Comparison of ENCODE assay signal across 2 cellular contexts in the genomic region with DNA sequence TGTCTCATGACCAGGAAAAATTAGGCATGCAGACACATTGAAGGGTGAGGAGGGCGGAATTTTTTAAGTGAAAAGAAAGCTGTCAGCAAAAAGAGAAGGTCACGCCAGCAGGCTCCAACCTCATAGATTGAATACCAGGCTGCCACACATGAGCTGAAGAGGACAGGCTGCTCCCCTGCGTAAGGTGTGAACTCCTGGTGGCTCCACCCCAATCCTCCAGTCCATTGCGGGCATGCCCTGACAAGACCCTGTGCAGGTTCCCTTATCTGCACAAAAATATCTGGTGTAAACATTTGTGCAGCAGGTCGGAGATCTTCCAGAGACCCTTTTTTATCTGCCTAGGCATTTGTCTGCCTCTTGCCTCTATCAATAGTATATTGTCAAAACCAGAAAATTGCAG.
TF ChIP-seq lines count a peak whose summit lies in the region.

No MANE protein-coding gene starts in this region.

TF ChIP-seq in HepG2, 621 proteins besides CTCF, POLR2A, EP300 and RAD21:
- TF ChIP-seq EHMT2 (IDR thresholded peaks at IDR 0.05; ENCODE audit: borderline replicate concordance, low read depth, low read length) (no peak), MAFK (conservative IDR thresholded peaks at IDR 0.05 in 1 of 2, IDR thresholded peaks at IDR 0.05 in 1 of 2; ENCODE audit: low read length in 2 of 2) (peak in 1 of 2 experiments; percentile 27; a peak in 1 of 4 replicates), BRCA1 (CRISPR knock-in tag; IDR thresholded peaks at IDR 0.05) (no peak), ZMYM4 (CRISPR knock-in tag; IDR thresholded peaks at IDR 0.05) (peak; percentile 18; the same call in 1 of the 2 replicates), TP53 (CRISPR knock-in tag; conservative IDR thresholded peaks at IDR 0.05) (peak; percentile 99), KDM1A (CRISPR knock-in tag; IDR thresholded peaks at IDR 0.05) (no peak)
- TF ChIP-seq, protein P1, sequence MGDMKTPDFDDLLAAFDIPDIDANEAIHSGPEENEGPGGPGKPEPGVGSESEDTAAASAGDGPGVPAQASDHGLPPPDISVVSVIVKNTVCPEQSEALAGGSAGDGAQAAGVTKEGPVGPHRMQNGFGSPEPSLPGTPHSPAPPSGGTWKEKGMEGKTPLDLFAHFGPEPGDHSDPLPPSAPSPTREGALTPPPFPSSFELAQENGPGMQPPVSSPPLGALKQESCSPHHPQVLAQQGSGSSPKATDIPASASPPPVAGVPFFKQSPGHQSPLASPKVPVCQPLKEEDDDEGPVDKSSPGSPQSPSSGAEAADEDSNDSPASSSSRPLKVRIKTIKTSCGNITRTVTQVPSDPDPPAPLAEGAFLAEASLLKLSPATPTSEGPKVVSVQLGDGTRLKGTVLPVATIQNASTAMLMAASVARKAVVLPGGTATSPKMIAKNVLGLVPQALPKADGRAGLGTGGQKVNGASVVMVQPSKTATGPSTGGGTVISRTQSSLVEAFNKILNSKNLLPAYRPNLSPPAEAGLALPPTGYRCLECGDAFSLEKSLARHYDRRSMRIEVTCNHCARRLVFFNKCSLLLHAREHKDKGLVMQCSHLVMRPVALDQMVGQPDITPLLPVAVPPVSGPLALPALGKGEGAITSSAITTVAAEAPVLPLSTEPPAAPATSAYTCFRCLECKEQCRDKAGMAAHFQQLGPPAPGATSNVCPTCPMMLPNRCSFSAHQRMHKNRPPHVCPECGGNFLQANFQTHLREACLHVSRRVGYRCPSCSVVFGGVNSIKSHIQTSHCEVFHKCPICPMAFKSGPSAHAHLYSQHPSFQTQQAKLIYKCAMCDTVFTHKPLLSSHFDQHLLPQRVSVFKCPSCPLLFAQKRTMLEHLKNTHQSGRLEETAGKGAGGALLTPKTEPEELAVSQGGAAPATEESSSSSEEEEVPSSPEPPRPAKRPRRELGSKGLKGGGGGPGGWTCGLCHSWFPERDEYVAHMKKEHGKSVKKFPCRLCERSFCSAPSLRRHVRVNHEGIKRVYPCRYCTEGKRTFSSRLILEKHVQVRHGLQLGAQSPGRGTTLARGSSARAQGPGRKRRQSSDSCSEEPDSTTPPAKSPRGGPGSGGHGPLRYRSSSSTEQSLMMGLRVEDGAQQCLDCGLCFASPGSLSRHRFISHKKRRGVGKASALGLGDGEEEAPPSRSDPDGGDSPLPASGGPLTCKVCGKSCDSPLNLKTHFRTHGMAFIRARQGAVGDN (CRISPR knock-in tag; IDR thresholded peaks at IDR 0.05) = peak; percentile 34; the same call in 1 of the 2 replicates
- TF ChIP-seq, protein P2, sequence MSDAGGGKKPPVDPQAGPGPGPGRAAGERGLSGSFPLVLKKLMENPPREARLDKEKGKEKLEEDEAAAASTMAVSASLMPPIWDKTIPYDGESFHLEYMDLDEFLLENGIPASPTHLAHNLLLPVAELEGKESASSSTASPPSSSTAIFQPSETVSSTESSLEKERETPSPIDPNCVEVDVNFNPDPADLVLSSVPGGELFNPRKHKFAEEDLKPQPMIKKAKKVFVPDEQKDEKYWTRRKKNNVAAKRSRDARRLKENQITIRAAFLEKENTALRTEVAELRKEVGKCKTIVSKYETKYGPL (CRISPR knock-in tag; IDR thresholded peaks at IDR 0.05) = no peak

TF ChIP-seq in K562, 482 proteins besides CTCF, POLR2A, EP300 and RAD21:
- TF ChIP-seq ZNF316 (IDR thresholded peaks at IDR 0.05) (0 out of 2 replicates have a peak, but pooled peaks have one; percentile 23), ZNF3 (CRISPR knock-in tag; IDR thresholded peaks at IDR 0.05) (no peak), L3MBTL2 (IDR thresholded peaks at IDR 0.05) (peak; percentile 26; the same call in 1 of the 2 replicates), MAFG (tag; conservative IDR thresholded peaks at IDR 0.05) (0 out of 2 replicates have a peak, but pooled peaks have one; percentile 10), CBFA2T3 (IDR thresholded peaks at IDR 0.05) (0 out of 2 replicates have a peak, but pooled peaks have one; percentile 28)
- TF ChIP-seq, protein P3, sequence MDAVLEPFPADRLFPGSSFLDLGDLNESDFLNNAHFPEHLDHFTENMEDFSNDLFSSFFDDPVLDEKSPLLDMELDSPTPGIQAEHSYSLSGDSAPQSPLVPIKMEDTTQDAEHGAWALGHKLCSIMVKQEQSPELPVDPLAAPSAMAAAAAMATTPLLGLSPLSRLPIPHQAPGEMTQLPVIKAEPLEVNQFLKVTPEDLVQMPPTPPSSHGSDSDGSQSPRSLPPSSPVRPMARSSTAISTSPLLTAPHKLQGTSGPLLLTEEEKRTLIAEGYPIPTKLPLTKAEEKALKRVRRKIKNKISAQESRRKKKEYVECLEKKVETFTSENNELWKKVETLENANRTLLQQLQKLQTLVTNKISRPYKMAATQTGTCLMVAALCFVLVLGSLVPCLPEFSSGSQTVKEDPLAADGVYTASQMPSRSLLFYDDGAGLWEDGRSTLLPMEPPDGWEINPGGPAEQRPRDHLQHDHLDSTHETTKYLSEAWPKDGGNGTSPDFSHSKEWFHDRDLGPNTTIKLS (IDR thresholded peaks at IDR 0.05; ENCODE audit: borderline replicate concordance, low read depth) = no peak
